In genomic region chr1:183282101-183282855, GRCh38 we compare ENCODE assay signal across 12 cellular contexts.
DNase-seq lines count a peak whose midpoint lies in the region; ATAC-seq and TF ChIP-seq lines count a peak whose summit lies in the region.
"Had no signal": no experiment of that assay in that cellular context is flagged by ENCODE, and none has a peak within 500 bp of the region (broad histone marks: within the 10 kb centered on the region; RNA-seq: fewer than 3 reads in every experiment).

No MANE protein-coding gene starts in this region.

- H2AK5ac ChIP-seq in neuronal stem cell (ENCODE audit: low read depth, low read length) = no peak overlapping the region

- no peak for TF ChIP-seq CTCF in glutamatergic neuron (IDR thresholded peaks at IDR 0.05; ENCODE audit: partially characterized antibody, unreplicated experiment)
- TF ChIP-seq CTCF in thyroid gland (IDR thresholded peaks at IDR 0.05) = no peak

- no peak overlapping the region for H3K23ac ChIP-seq in neuronal stem cell (ENCODE audit: low read depth, low read length, poor library complexity)

- H3K27me3 ChIP-seq in adipocyte (replicated peaks; ENCODE audit: control insufficient read depth, insufficient read depth, low read length) = no peaks in the 10 kb centered on the region
- H3K27me3 ChIP-seq in neuronal stem cell (ENCODE audit: control insufficient read depth in 3 of 3, insufficient read depth in 3 of 3, low read depth in 1 of 3, low read length in 3 of 3) = no peaks in the 10 kb centered on the region
- no peaks in the 10 kb centered on the region for H3K27me3 ChIP-seq in thyroid gland

- no peak overlapping the region for H4K91ac ChIP-seq in neuronal stem cell (ENCODE audit: low read depth, low read length, poor library complexity)

- no peaks in the 10 kb centered on the region for H3K79me1 ChIP-seq in neuronal stem cell (ENCODE audit: low read depth, low read length)

- no peak overlapping the region for H2BK120ac ChIP-seq in neuronal stem cell (ENCODE audit: low read depth, low read length)

- H3K14ac ChIP-seq in neuronal stem cell (ENCODE audit: low read length) = no peak overlapping the region

- H3K9me3 ChIP-seq in adipocyte (ENCODE audit: control insufficient read depth, low read length) (no peaks in the 10 kb centered on the region), neuronal stem cell (replicated peaks in 1 of 2; ENCODE audit: control insufficient read depth in 2 of 2, insufficient read depth in 1 of 2, low read depth in 1 of 2, low read length in 2 of 2) (no peaks in the 10 kb centered on the region), thyroid gland (no peaks in the 10 kb centered on the region)

- no peak overlapping the region for H3K4me2 ChIP-seq in neuronal stem cell (ENCODE audit: insufficient read depth, low read length, poor library complexity, severe bottlenecking)

- no peaks in the 10 kb centered on the region for H3K36me3 ChIP-seq in adipocyte (ENCODE audit: control insufficient read depth, insufficient read depth, low read length, severe bottlenecking)
- H3K36me3 ChIP-seq in neuronal stem cell (replicated peaks in 1 of 2; ENCODE audit: control insufficient read depth in 2 of 2, insufficient read depth in 2 of 2, low read length in 2 of 2) = no peaks in the 10 kb centered on the region
- H3K36me3 ChIP-seq in thyroid gland = no peaks in the 10 kb centered on the region

- peaks cover 5% of the 10 kb centered on the region for H3K9me3 Mint-ChIP-seq in glutamatergic neuron (ENCODE audit: unreplicated experiment)
- H3K9me3 Mint-ChIP-seq in natural killer cell treated with Interleukin-12 subunit alpha and Interleukin-12 subunit beta and Interleukin-15 and Interleukin-18, amount 100 ng/mL, for 72 hours = no peaks in the 10 kb centered on the region
- H3K9me3 Mint-ChIP-seq: activated naive CD4-positive, alpha-beta T cell treated with anti-CD3 and anti-CD28 coated beads for 36 hours; CD4-positive, CD25-positive, alpha-beta regulatory T cell; memory B cell; stimulated activated effector memory CD8-positive, alpha-beta T cell treated with anti-CD3 and anti-CD28 coated beads, Interleukin-12 subunit alpha, Interleukin-12 subunit beta, amount 100 ng/mL, for 72 hours had no signal

- H2BK5ac ChIP-seq in neuronal stem cell (ENCODE audit: low read length) = no peak overlapping the region

- no peak overlapping the region for H3K4me3 Mint-ChIP-seq in glutamatergic neuron (ENCODE audit: unreplicated experiment)
- no peak overlapping the region for H3K4me3 Mint-ChIP-seq in natural killer cell treated with Interleukin-12 subunit alpha and Interleukin-12 subunit beta and Interleukin-15 and Interleukin-18, amount 100 ng/mL, for 72 hours
- H3K4me3 Mint-ChIP-seq: activated naive CD4-positive, alpha-beta T cell treated with anti-CD3 and anti-CD28 coated beads for 36 hours; CD4-positive, CD25-positive, alpha-beta regulatory T cell; memory B cell; stimulated activated effector memory CD8-positive, alpha-beta T cell treated with anti-CD3 and anti-CD28 coated beads, Interleukin-12 subunit alpha, Interleukin-12 subunit beta, amount 100 ng/mL, for 72 hours had no signal

- DNase-seq in adipocyte (ENCODE audit: low read depth) (no peak), glutamatergic neuron (no peak), neuronal stem cell (ENCODE audit: low spot score) (no peak), thyroid gland (no peak), NCI-H1105 (lab: John Stamatoyannopoulos, UW) (no peak)
- no peak for DNase-seq in natural killer cell treated with Interleukin-12 subunit alpha and Interleukin-12 subunit beta and Interleukin-15 and Interleukin-18, amount 100 ng/mL, for 72 hours (ENCODE audit: low spot score)
- no peak for DNase-seq in activated CD4-positive, alpha-beta T cell treated with anti-CD3 and anti-CD28 coated beads for 48 hours
- DNase-seq in activated CD4-positive, alpha-beta T cell treated with anti-CD3 and anti-CD28 coated beads for 1 hour = no peak

- no peak overlapping the region for H4K8ac ChIP-seq in neuronal stem cell (ENCODE audit: low read depth, low read length)

- intact Hi-C loops in thyroid gland (cut with DNase I) = loop anchor here (2.0 kb wide), 1 partner anchor 37 kb away; no protein-coding TSS in a partner anchor

- H3K18ac ChIP-seq in neuronal stem cell (ENCODE audit: low read length) = peak overlapping the region; percentile 8

- peaks cover 2% of the 10 kb centered on the region for H3K27me3 Mint-ChIP-seq in glutamatergic neuron (ENCODE audit: unreplicated experiment)
- peaks cover 8 to 9% of the 10 kb centered on the region in 2 donors for H3K27me3 Mint-ChIP-seq in natural killer cell treated with Interleukin-12 subunit alpha and Interleukin-12 subunit beta and Interleukin-15 and Interleukin-18, amount 100 ng/mL, for 72 hours
- H3K27me3 Mint-ChIP-seq: CD4-positive, CD25-positive, alpha-beta regulatory T cell had no signal

- peak overlapping the region; percentile 54 for H3K4me3 ChIP-seq in adipocyte (ENCODE audit: low read length)
- H3K4me3 ChIP-seq in neuronal stem cell (ENCODE audit: low read length in 2 of 2) = no peak overlapping the region
- no peak overlapping the region for H3K4me3 ChIP-seq in thyroid gland (replicated peaks in 1 of 3)

- H3K27ac Mint-ChIP-seq in glutamatergic neuron (ENCODE audit: unreplicated experiment) = peak overlapping the region; percentile 45
- H3K27ac Mint-ChIP-seq in natural killer cell treated with Interleukin-12 subunit alpha and Interleukin-12 subunit beta and Interleukin-15 and Interleukin-18, amount 100 ng/mL, for 72 hours = no peak overlapping the region
- H3K27ac Mint-ChIP-seq: activated naive CD4-positive, alpha-beta T cell treated with anti-CD3 and anti-CD28 coated beads for 36 hours; CD4-positive, CD25-positive, alpha-beta regulatory T cell; memory B cell; stimulated activated effector memory CD8-positive, alpha-beta T cell treated with anti-CD3 and anti-CD28 coated beads, Interleukin-12 subunit alpha, Interleukin-12 subunit beta, amount 100 ng/mL, for 72 hours had no signal

- H3K27ac ChIP-seq in neuronal stem cell (replicated peaks; ENCODE audit: low read length) (no peak overlapping the region), thyroid gland (peak overlapping the region; percentile 32 to 92 (median 81))

- peak overlapping the region; percentile 68 for H2AFZ ChIP-seq in neuronal stem cell (ENCODE audit: low read length)

- no peak overlapping the region for H2BK12ac ChIP-seq in neuronal stem cell (ENCODE audit: low read length)

- H3K9ac ChIP-seq in adipocyte (ENCODE audit: low read length) (peak overlapping the region; percentile 86), neuronal stem cell (ENCODE audit: low read depth, low read length, poor library complexity) (no peak overlapping the region)

- peaks cover 6% of the 10 kb centered on the region for H3K36me3 Mint-ChIP-seq in glutamatergic neuron (ENCODE audit: unreplicated experiment)
- no peaks in the 10 kb centered on the region for H3K36me3 Mint-ChIP-seq in natural killer cell treated with Interleukin-12 subunit alpha and Interleukin-12 subunit beta and Interleukin-15 and Interleukin-18, amount 100 ng/mL, for 72 hours
- H3K36me3 Mint-ChIP-seq: CD4-positive, CD25-positive, alpha-beta regulatory T cell; memory B cell; stimulated activated effector memory CD8-positive, alpha-beta T cell treated with anti-CD3 and anti-CD28 coated beads, Interleukin-12 subunit alpha, Interleukin-12 subunit beta, amount 100 ng/mL, for 72 hours had no signal

- H3K4me1 ChIP-seq in adipocyte (ENCODE audit: control insufficient read depth, insufficient read depth, low read length) (peaks cover 53% of the 10 kb centered on the region), neuronal stem cell (ENCODE audit: control insufficient read depth in 2 of 2, insufficient read depth in 1 of 2, low read depth in 1 of 2, low read length in 2 of 2) (peaks cover 7 to 10% of the 10 kb centered on the region in 2 donors), thyroid gland (peaks cover 45 to 58% of the 10 kb centered on the region in 2 donors)

- TF ChIP-seq POLR2A in thyroid gland (IDR thresholded peaks at IDR 0.05) = no peak

- no CpG with 5 or more reads among the region's 9 CpGs for WGBS in neuronal stem cell (ENCODE audit: extremely low coverage in 2 of 2, insufficient read length in 2 of 2, insufficient replicate concordance in 1 of 2), 2 donors
- WGBS in thyroid gland, 2 donors = 84 to 85% methylated on average over 9 of the region's 9 CpGs

- no peak overlapping the region for H2BK15ac ChIP-seq in neuronal stem cell (ENCODE audit: low read length)

- ATAC-seq in natural killer cell treated with Interleukin-12 subunit alpha and Interleukin-12 subunit beta and Interleukin-15 and Interleukin-18, amount 100 ng/mL, for 72 hours = no peak

- H3K4me1 Mint-ChIP-seq in glutamatergic neuron (ENCODE audit: low read depth, unreplicated experiment) = peaks cover 42% of the 10 kb centered on the region
- peaks cover 0 to 2% of the 10 kb centered on the region in 2 donors for H3K4me1 Mint-ChIP-seq in natural killer cell treated with Interleukin-12 subunit alpha and Interleukin-12 subunit beta and Interleukin-15 and Interleukin-18, amount 100 ng/mL, for 72 hours (ENCODE audit: low read depth in 2 of 2)
- H3K4me1 Mint-ChIP-seq: CD4-positive, CD25-positive, alpha-beta regulatory T cell; memory B cell; stimulated activated effector memory CD8-positive, alpha-beta T cell treated with anti-CD3 and anti-CD28 coated beads, Interleukin-12 subunit alpha, Interleukin-12 subunit beta, amount 100 ng/mL, for 72 hours had no signal

- H3K4ac ChIP-seq in neuronal stem cell (ENCODE audit: low read length) = no peak overlapping the region
